In genomic region chr2:166333809-166334208, GRCh38 we compare ENCODE assay signal across 16 cellular contexts. TPM values are rescaled to one million over a fixed set of nuclear protein-coding genes. Genes with fewer than 3 reads are reported as not detected.
"Had no signal": no experiment of that assay in that cellular context is flagged by ENCODE, and none has a peak within 500 bp of the region (broad histone marks: within the 10 kb centered on the region; RNA-seq: fewer than 3 reads in every experiment).

No MANE protein-coding gene starts in this region.

- H3K36me3 Mint-ChIP-seq: activated naive CD8-positive, alpha-beta T cell treated with anti-CD3 and anti-CD28 coated beads for 36 hours; immature natural killer cell; naive B cell; stimulated activated effector memory CD8-positive, alpha-beta T cell treated with anti-CD3 and anti-CD28 coated beads, Interleukin-12 subunit alpha, Interleukin-12 subunit beta, amount 100 ng/mL, for 72 hours had no signal

- H3K27ac Mint-ChIP-seq: activated naive CD8-positive, alpha-beta T cell treated with anti-CD3 and anti-CD28 coated beads for 36 hours; activated T-cell treated with anti-CD3 and anti-CD28 coated beads, Interleukin-2, amount 50 U/mL, for 24 hours; immature natural killer cell; naive B cell; stimulated activated effector memory CD8-positive, alpha-beta T cell treated with anti-CD3 and anti-CD28 coated beads, Interleukin-12 subunit alpha, Interleukin-12 subunit beta, amount 100 ng/mL, for 72 hours had no signal

- DNase-seq: activated CD4-positive, CD25-positive, alpha-beta regulatory T cell; activated gamma-delta T cell treated with Interleukin-2 at 50 U/mL for 16 hours; activated naive CD8-positive, alpha-beta T cell treated with anti-CD3 and anti-CD28 coated beads for 36 hours; activated T-cell treated with anti-CD3 and anti-CD28 coated beads, Interleukin-2, amount 50 U/mL, for 24 hours; glutamatergic neuron; immature natural killer cell; left colon; naive B cell; retina; small intestine; T-helper 2 cell; tibial artery; uterus had no signal

- H3K4me1 ChIP-seq: tibial artery, uterus had no signal

- H3K9me3 Mint-ChIP-seq: activated naive CD8-positive, alpha-beta T cell treated with anti-CD3 and anti-CD28 coated beads for 36 hours; activated T-cell treated with anti-CD3 and anti-CD28 coated beads, Interleukin-2, amount 50 U/mL, for 24 hours had no signal

- H3K4me3 Mint-ChIP-seq: activated naive CD8-positive, alpha-beta T cell treated with anti-CD3 and anti-CD28 coated beads for 36 hours; activated T-cell treated with anti-CD3 and anti-CD28 coated beads, Interleukin-2, amount 50 U/mL, for 24 hours; immature natural killer cell; naive B cell; stimulated activated effector memory CD8-positive, alpha-beta T cell treated with anti-CD3 and anti-CD28 coated beads, Interleukin-12 subunit alpha, Interleukin-12 subunit beta, amount 100 ng/mL, for 72 hours had no signal

- H3K36me3 ChIP-seq: cardiac muscle cell, tibial artery, uterus had no signal

- H3K4me3 ChIP-seq: cardiac muscle cell, lung, tibial artery, uterus had no signal

- H3K27me3 ChIP-seq: cardiac muscle cell, tibial artery, uterus had no signal

- H3K27me3 Mint-ChIP-seq: activated naive CD8-positive, alpha-beta T cell treated with anti-CD3 and anti-CD28 coated beads for 36 hours; activated T-cell treated with anti-CD3 and anti-CD28 coated beads, Interleukin-2, amount 50 U/mL, for 24 hours; naive B cell had no signal

- H3K27ac ChIP-seq: cardiac muscle cell, tibial artery, uterus had no signal

- H3K4me1 Mint-ChIP-seq: activated naive CD8-positive, alpha-beta T cell treated with anti-CD3 and anti-CD28 coated beads for 36 hours; immature natural killer cell; naive B cell; stimulated activated effector memory CD8-positive, alpha-beta T cell treated with anti-CD3 and anti-CD28 coated beads, Interleukin-12 subunit alpha, Interleukin-12 subunit beta, amount 100 ng/mL, for 72 hours had no signal

- H3K9me3 ChIP-seq: tibial artery, uterus had no signal

RNA-seq across cellular contexts. Expression of gene SCN9A, which starts 41.9 kb away (rescaled TPM):
- total RNA-seq: activated naive CD8-positive, alpha-beta T cell treated with anti-CD3 and anti-CD28 coated beads for 36 hours had no signal
